In the genomic region with DNA sequence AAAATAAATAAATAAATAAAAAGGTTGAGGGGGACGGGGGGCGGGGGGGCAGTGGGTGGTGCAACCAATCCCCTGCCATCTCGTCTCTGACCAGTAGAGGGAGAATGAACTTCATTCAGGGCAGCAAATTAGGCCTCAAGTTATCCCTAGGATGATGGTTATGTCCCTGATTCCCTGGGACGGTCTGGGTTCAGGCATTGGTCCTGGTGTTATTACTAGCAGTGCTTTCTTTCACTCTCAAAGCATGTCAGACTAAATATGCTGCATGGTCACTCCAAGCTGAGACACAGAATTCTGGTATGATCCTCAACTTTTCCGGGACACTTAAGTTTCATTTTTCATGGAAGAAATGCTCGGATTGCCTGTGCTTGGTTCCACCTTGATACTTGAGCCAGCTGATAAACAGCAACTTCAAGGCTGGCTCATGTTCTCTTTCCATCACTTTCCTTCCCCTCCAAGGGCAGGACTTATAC, we compare ENCODE assay signal across 9 cellular contexts. TPM values are rescaled to one million over a fixed set of nuclear protein-coding genes. Genes with fewer than 3 reads are reported as not detected.
A peak's percentile ranks its signal among the peaks of the same experiment; 100 is the strongest.
DNase-seq lines count a peak whose midpoint lies in the region; TF ChIP-seq lines count a peak whose summit lies in the region.
"Had no signal": no experiment of that assay in that cellular context is flagged by ENCODE, and none has a peak within 500 bp of the region (broad histone marks: within the 10 kb centered on the region; RNA-seq: fewer than 3 reads in every experiment).

No MANE protein-coding gene starts in this region.

- no peaks in the 10 kb centered on the region for H3K27me3 Mint-ChIP-seq in activated CD4-positive, alpha-beta memory T cell treated with anti-CD3 and anti-CD28 coated beads for 36 hours
- H3K27me3 Mint-ChIP-seq: activated naive CD4-positive, alpha-beta T cell treated with anti-CD3 and anti-CD28 coated beads, Interleukin-2, amount 50 U/mL, for 24 hours had no signal

- no peak overlapping the region for H3K27ac Mint-ChIP-seq in activated CD4-positive, alpha-beta memory T cell treated with anti-CD3 and anti-CD28 coated beads for 36 hours
- H3K27ac Mint-ChIP-seq: activated naive CD4-positive, alpha-beta T cell treated with anti-CD3 and anti-CD28 coated beads, Interleukin-2, amount 50 U/mL, for 24 hours had no signal

- CTCF ChIA-PET in activated CD4-positive, alpha-beta memory T cell treated with anti-CD3 and anti-CD28 coated beads for 36 hours (lab: Charles Lee): interaction anchor here (1.1 to 4.5 kb wide), 8 partner anchors 10 to 156 kb away, joined by 3 to 18 read pairs (median 6); no protein-coding TSS in a partner anchor

- peak; percentile 53 for TF ChIP-seq CTCF in retinal pigment epithelial cell (conservative IDR thresholded peaks at IDR 0.05; ENCODE audit: low read depth, low read length)

- intact Hi-C loops in activated CD4-positive, alpha-beta memory T cell treated with anti-CD3 and anti-CD28 coated beads for 36 hours (cut with micrococcal nuclease): no loop called here
- intact Hi-C loops in head of caudate nucleus (cut with DNase I): no loop called here

- peaks cover 38% of the 10 kb centered on the region for H3K4me1 Mint-ChIP-seq in activated CD4-positive, alpha-beta memory T cell treated with anti-CD3 and anti-CD28 coated beads for 36 hours (ENCODE audit: low read depth)

- peak; percentile 17 to 26 for DNase-seq in SHP77 (lab: John Stamatoyannopoulos, UW)
- DNase-seq in SHP77 treated with DMSO at 0.1 percent for 48 hours (lab: John Stamatoyannopoulos, UW): no peak
- DNase-seq in NCI-H1105 (lab: John Stamatoyannopoulos, UW): peak; percentile 9
- DNase-seq in activated CD4-positive, alpha-beta memory T cell treated with anti-CD3 and anti-CD28 coated beads for 36 hours: peak; percentile 27
- DNase-seq in head of caudate nucleus: peak in 27 of 42 donors; percentile 25 to 88 (median 58)
- DNase-seq in retinal pigment epithelial cell (ENCODE audit: low read depth): no peak
- no peak for DNase-seq in epidermal melanocyte (ENCODE audit: insufficient read length, low spot score)
- no peak for DNase-seq in cerebellar nuclear complex (lab: John Stamatoyannopoulos, UW)

- H3K9me3 Mint-ChIP-seq in activated CD4-positive, alpha-beta memory T cell treated with anti-CD3 and anti-CD28 coated beads for 36 hours: no peaks in the 10 kb centered on the region
- H3K9me3 Mint-ChIP-seq: activated naive CD4-positive, alpha-beta T cell treated with anti-CD3 and anti-CD28 coated beads, Interleukin-2, amount 50 U/mL, for 24 hours had no signal

- POLR2A ChIA-PET in activated CD4-positive, alpha-beta memory T cell treated with anti-CD3 and anti-CD28 coated beads for 36 hours (lab: Charles Lee): no interaction called here

- no peak overlapping the region for H3K4me3 Mint-ChIP-seq in activated CD4-positive, alpha-beta memory T cell treated with anti-CD3 and anti-CD28 coated beads for 36 hours
- H3K4me3 Mint-ChIP-seq: activated naive CD4-positive, alpha-beta T cell treated with anti-CD3 and anti-CD28 coated beads, Interleukin-2, amount 50 U/mL, for 24 hours had no signal

- no peak overlapping the region for H3K4me3 ChIP-seq in retinal pigment epithelial cell (ENCODE audit: low read length)

- peaks cover 1% of the 10 kb centered on the region for H3K36me3 Mint-ChIP-seq in activated CD4-positive, alpha-beta memory T cell treated with anti-CD3 and anti-CD28 coated beads for 36 hours
- H3K36me3 Mint-ChIP-seq: activated naive CD4-positive, alpha-beta T cell treated with anti-CD3 and anti-CD28 coated beads, Interleukin-2, amount 50 U/mL, for 24 hours had no signal

RNA-seq across cellular contexts. Expression of gene DAP, which starts 59.4 kb away (rescaled TPM):
- total RNA-seq in activated CD4-positive, alpha-beta memory T cell treated with anti-CD3 and anti-CD28 coated beads for 36 hours: 10 to 100 TPM; 39.0 to 39.7 TPM

Comparison
In these comparisons a context has a peak if more than half of its experiments do, and no peak if none do; other contexts are left out.
1. DNase-seq: peak in SHP77 (2 of 2), NCI-H1105 (single experiment), activated CD4-positive, alpha-beta memory T cell treated with anti-CD3 and anti-CD28 coated beads for 36 hours (single experiment) and head of caudate nucleus (27 of 42); none in SHP77 treated with DMSO at 0.1 percent for 48 hours (single experiment), retinal pigment epithelial cell (single experiment), epidermal melanocyte (single experiment) and cerebellar nuclear complex (0 of 2).